Comparison of ENCODE assay signal across 8 cellular contexts in genomic region chr13:45341034-45341798, GRCh38.
DNase-seq lines count a peak whose midpoint lies in the region; ATAC-seq and TF ChIP-seq lines count a peak whose summit lies in the region.

Gene TPT1 (minus strand): TSS chr13:45341183. CDS start chr13:45341069, 114 bp downstream.

- in situ Hi-C loops in GM18951 (cut with MboI; ENCODE audit: low sequenced_read_pairs, unreplicated experiment), result no loop called here

- peak; percentile 100 for DNase-seq in AG08395 (ENCODE audit: low spot score)
- DNase-seq in NCI-H345 (lab: John Stamatoyannopoulos, UW), result peak; percentile 96
- peak; percentile 100 for DNase-seq in activated CD4-positive, CD25-positive, alpha-beta regulatory T cell (lab: John Stamatoyannopoulos, UW)
- DNase-seq in central memory CD4-positive, alpha-beta T cell, result peak; percentile 99
- peak; percentile 98 for DNase-seq in iris pigment epithelial cell (ENCODE audit: low read depth)
- DNase-seq in stimulated activated CD4-positive, alpha-beta T cell treated with anti-CD3 and anti-CD28 coated beads, Interleukin-12 subunit alpha, Interleukin-12 subunit beta, amount 100 ng/mL, for 4 hours, result peak; percentile 100

- ATAC-seq in HG03196 (IDR thresholded peaks at IDR 0.05; ENCODE audit: unreplicated experiment), result peak; percentile 87

- TF ChIP-seq POLR2A in GM18951 (IDR thresholded peaks at IDR 0.05; ENCODE audit: extremely low read depth, insufficient read depth, insufficient read length), result peak; percentile 99

Comparison
In these comparisons a context has a peak if more than half of its experiments do, and no peak if none do; other contexts are left out.
1. Peak in every context shown above with its lines: DNase-seq and ATAC-seq.